1 cellular context compared by ENCODE assay signal in the genomic region with DNA sequence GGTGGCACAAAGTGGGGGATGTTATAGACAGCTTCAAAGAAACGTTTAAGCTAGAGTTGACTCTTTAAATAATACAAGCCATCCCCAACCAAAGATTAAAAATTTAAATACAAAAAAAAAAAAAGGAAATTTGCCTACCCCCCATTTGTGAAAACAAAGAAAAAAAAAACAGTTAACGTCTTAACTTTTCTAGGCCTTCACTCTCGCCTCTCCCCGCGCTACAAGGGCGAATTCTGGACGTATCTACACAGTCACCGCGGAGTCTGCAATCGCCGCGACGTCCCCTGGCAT.
TF ChIP-seq lines count a peak whose summit lies in the region.

No MANE protein-coding gene starts in this region.

TF ChIP-seq in IMR-90, 13 proteins besides CTCF, POLR2A, EP300 and RAD21:
- TF ChIP-seq MAFK (IDR thresholded peaks at IDR 0.05; ENCODE audit: low read depth, low read length) = no peak
- TF ChIP-seq, protein P1, sequence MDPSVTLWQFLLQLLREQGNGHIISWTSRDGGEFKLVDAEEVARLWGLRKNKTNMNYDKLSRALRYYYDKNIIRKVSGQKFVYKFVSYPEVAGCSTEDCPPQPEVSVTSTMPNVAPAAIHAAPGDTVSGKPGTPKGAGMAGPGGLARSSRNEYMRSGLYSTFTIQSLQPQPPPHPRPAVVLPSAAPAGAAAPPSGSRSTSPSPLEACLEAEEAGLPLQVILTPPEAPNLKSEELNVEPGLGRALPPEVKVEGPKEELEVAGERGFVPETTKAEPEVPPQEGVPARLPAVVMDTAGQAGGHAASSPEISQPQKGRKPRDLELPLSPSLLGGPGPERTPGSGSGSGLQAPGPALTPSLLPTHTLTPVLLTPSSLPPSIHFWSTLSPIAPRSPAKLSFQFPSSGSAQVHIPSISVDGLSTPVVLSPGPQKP (IDR thresholded peaks at IDR 0.05; ENCODE audit: borderline replicate concordance, low read depth, low read length) = no peak
- no peak for TF ChIP-seq RCOR1 (IDR thresholded peaks at IDR 0.05; ENCODE audit: insufficient replicate concordance, low read length)
- no peak for TF ChIP-seq FOS (IDR thresholded peaks at IDR 0.05; ENCODE audit: low read depth, low read length)
- TF ChIP-seq, protein P2, sequence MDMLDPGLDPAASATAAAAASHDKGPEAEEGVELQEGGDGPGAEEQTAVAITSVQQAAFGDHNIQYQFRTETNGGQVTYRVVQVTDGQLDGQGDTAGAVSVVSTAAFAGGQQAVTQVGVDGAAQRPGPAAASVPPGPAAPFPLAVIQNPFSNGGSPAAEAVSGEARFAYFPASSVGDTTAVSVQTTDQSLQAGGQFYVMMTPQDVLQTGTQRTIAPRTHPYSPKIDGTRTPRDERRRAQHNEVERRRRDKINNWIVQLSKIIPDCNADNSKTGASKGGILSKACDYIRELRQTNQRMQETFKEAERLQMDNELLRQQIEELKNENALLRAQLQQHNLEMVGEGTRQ (IDR thresholded peaks at IDR 0.05; ENCODE audit: low read depth, low read length) = no peak
TF ChIP-seq in IMR-90: peak in this region for 0.
